Comparison of ENCODE assay signal across 24 cellular contexts in genomic region chr2:228848638-228849037, GRCh38.
"Had no signal": no experiment of that assay in that cellular context is flagged by ENCODE, and none has a peak within 500 bp of the region (broad histone marks: within the 10 kb centered on the region; RNA-seq: fewer than 3 reads in every experiment).

No MANE protein-coding gene starts in this region.

- H3K4me1 Mint-ChIP-seq: naive thymus-derived CD8-positive, alpha-beta T cell; stimulated activated effector memory CD8-positive, alpha-beta T cell treated with anti-CD3 and anti-CD28 coated beads, Interleukin-12 subunit alpha, Interleukin-12 subunit beta, amount 100 ng/mL, for 72 hours had no signal

- H3K4me3 Mint-ChIP-seq: naive thymus-derived CD8-positive, alpha-beta T cell; stimulated activated effector memory CD8-positive, alpha-beta T cell treated with anti-CD3 and anti-CD28 coated beads, Interleukin-12 subunit alpha, Interleukin-12 subunit beta, amount 100 ng/mL, for 72 hours; stimulated activated naive CD8-positive, alpha-beta T cell treated with anti-CD3 and anti-CD28 coated beads, Interleukin-15, Interleukin-2, amounts not matched to agents 100 ng/mL and 50 ng/mL, for 24 hours had no signal

- H3K27me3 Mint-ChIP-seq: naive thymus-derived CD8-positive, alpha-beta T cell; progenitor cell of endocrine pancreas; stimulated activated naive CD8-positive, alpha-beta T cell treated with anti-CD3 and anti-CD28 coated beads, Interleukin-15, Interleukin-2, amounts not matched to agents 100 ng/mL and 50 ng/mL, for 24 hours had no signal

- H3K27ac Mint-ChIP-seq: naive thymus-derived CD8-positive, alpha-beta T cell; progenitor cell of endocrine pancreas; stimulated activated effector memory CD8-positive, alpha-beta T cell treated with anti-CD3 and anti-CD28 coated beads, Interleukin-12 subunit alpha, Interleukin-12 subunit beta, amount 100 ng/mL, for 72 hours; stimulated activated naive CD8-positive, alpha-beta T cell treated with anti-CD3 and anti-CD28 coated beads, Interleukin-15, Interleukin-2, amounts not matched to agents 100 ng/mL and 50 ng/mL, for 24 hours had no signal

- H3K36me3 ChIP-seq: left lung, lower lobe of right lung, ovary, sigmoid colon, spleen, suprapubic skin, thoracic aorta, tibial artery, uterus had no signal

- H3K36me3 Mint-ChIP-seq: naive thymus-derived CD8-positive, alpha-beta T cell; stimulated activated effector memory CD8-positive, alpha-beta T cell treated with anti-CD3 and anti-CD28 coated beads, Interleukin-12 subunit alpha, Interleukin-12 subunit beta, amount 100 ng/mL, for 72 hours had no signal

- H3K4me1 ChIP-seq: left lung, lower lobe of right lung, sigmoid colon, spleen, suprapubic skin, uterus had no signal

- H3K4me3 ChIP-seq: left lung, lower lobe of right lung, ovary, sigmoid colon, spleen, suprapubic skin, thoracic aorta, tibial artery, uterus had no signal

- H3K27ac ChIP-seq: left lung, lower lobe of right lung, ovary, sigmoid colon, spleen, suprapubic skin, thoracic aorta, tibial artery, uterus had no signal

- DNase-seq: hippocampal formation; kidney glomerular epithelial cell; left cardiac atrium; left lung; lower lobe of right lung; mammary epithelial cell; mesenchymal stem cell; naive thymus-derived CD8-positive, alpha-beta T cell; ovary; retina; right cardiac atrium; sigmoid colon; small intestine; spleen; stimulated activated CD4-positive, alpha-beta T cell treated with anti-CD3 and anti-CD28 coated beads, Interleukin-4, amount 100 ng/mL, for 24 hours; stimulated activated naive CD4-positive, alpha-beta T cell; tibial artery; trophoblast cell; uterus had no signal

- H3K27me3 ChIP-seq: left lung, ovary, sigmoid colon, spleen, suprapubic skin, tibial artery, uterus had no signal

- H3K9me3 ChIP-seq: left lung, lower lobe of right lung, ovary, sigmoid colon, suprapubic skin, thoracic aorta, tibial artery, uterus had no signal
